1 cellular context compared by ENCODE assay signal in genomic region chr13:82654851-82655517, GRCh38.
TF ChIP-seq lines count a peak whose summit lies in the region.

No MANE protein-coding gene starts in this region.

TF ChIP-seq in SK-N-SH treated with all-trans-retinoic acid at 6 μM for 48 hours, 23 proteins besides CTCF, POLR2A, EP300 and RAD21 (continued from another document):
- no peak for TF ChIP-seq CREB5 (CRISPR knock-in tag; IDR thresholded peaks at IDR 0.05; ENCODE audit: low read depth)
